14 cellular contexts compared by ENCODE assay signal in genomic region chr16:73610605-73611177, GRCh38.
A peak's percentile ranks its signal among the peaks of the same experiment; 100 is the strongest.
DNase-seq lines count a peak whose midpoint lies in the region; ATAC-seq, FAIRE-seq and TF ChIP-seq lines count a peak whose summit lies in the region.
"Had no signal": no experiment of that assay in that cellular context is flagged by ENCODE, and none has a peak within 500 bp of the region (broad histone marks: within the 10 kb centered on the region; RNA-seq: fewer than 3 reads in every experiment).

No MANE protein-coding gene starts in this region.

- no peak overlapping the region for H4K8ac ChIP-seq in H1 (ENCODE audit: extremely low read depth, insufficient read depth, low read length)
- H4K8ac ChIP-seq in trophoblast cell (ENCODE audit: low read depth, low read length), result no peak overlapping the region

- no peak overlapping the region for H3K23ac ChIP-seq in H1 (ENCODE audit: insufficient read length)
- no peak overlapping the region for H3K23ac ChIP-seq in trophoblast cell (ENCODE audit: low read length)

- no peak overlapping the region for H2BK20ac ChIP-seq in H1 (ENCODE audit: low read length)

- H3K4ac ChIP-seq in H1 (replicated peaks; ENCODE audit: insufficient read length, low read depth, low read length), result no peak overlapping the region
- H3K4ac ChIP-seq in trophoblast cell (ENCODE audit: low read depth, low read length), result no peak overlapping the region

- intact Hi-C loops in right cardiac atrium (cut with DNase I), result no loop called here

- no peak for TF ChIP-seq EP300 in H1 (IDR thresholded peaks at IDR 0.05; ENCODE audit: borderline replicate concordance in 1 of 2, low read depth in 2 of 2, low read length in 2 of 2)

- DNase-seq in NCI-H82 (lab: John Stamatoyannopoulos, UW) (peak; percentile 1), NCI-H82 treated with DMSO at 0.1 percent for 48 hours (lab: John Stamatoyannopoulos, UW; ENCODE audit: unreplicated experiment) (no peak), NCI-H1930 (lab: John Stamatoyannopoulos, UW) (peak; percentile 32 to 48), H1 (ENCODE audit: low read depth in 1 of 2, low spot score in 2 of 2) (no peak), trophoblast cell (no peak), RPMI8226 (no peak), NCI-H2196 (lab: John Stamatoyannopoulos, UW; ENCODE audit: unreplicated experiment) (no peak), right cardiac atrium (no peak)
- DNase-seq: ACHN; CD4-positive, alpha-beta memory T cell; MV-4-11; NCI-H748 treated with DMSO at 0.1 percent for 48 hours had no signal

- FAIRE-seq in H1 (lab: Jason Lieb, UNC), result peak; percentile 68
- FAIRE-seq: D721Med had no signal

- H2BK15ac ChIP-seq in H1 (ENCODE audit: low read length), result no peak overlapping the region

- H4K12ac ChIP-seq in trophoblast cell (ENCODE audit: low read depth, low read length), result no peak overlapping the region

- H3K4me1 ChIP-seq in H1 (replicated peaks in 1 of 4; ENCODE audit: control insufficient read depth in 3 of 4, insufficient read depth in 4 of 4, low read length in 3 of 4), result peaks cover 0 to 7% (median 3%) of the 10 kb centered on the region in 4 experiments; a peak in 2 of 7 replicates
- peaks cover 0 to 5% of the 10 kb centered on the region in 2 experiments for H3K4me1 ChIP-seq in trophoblast cell (ENCODE audit: control insufficient read depth in 1 of 2, insufficient read depth in 2 of 2, low read length in 2 of 2)
- H3K4me1 ChIP-seq in right cardiac atrium (ENCODE audit: control insufficient read depth, insufficient read depth, low read length), result no peaks in the 10 kb centered on the region

- POLR2A ChIA-PET in H1 (lab: Charles Lee; ENCODE audit: partially characterized antibody), result no interaction called here

- no peaks in the 10 kb centered on the region for H3K79me2 ChIP-seq in H1 (ENCODE audit: control insufficient read depth in 1 of 2, insufficient read depth in 2 of 2, low read length in 2 of 2)
- H3K79me2 ChIP-seq in trophoblast cell (ENCODE audit: control insufficient read depth, insufficient read depth, low read length, poor library complexity), result no peaks in the 10 kb centered on the region

- WGBS in H1 (ENCODE audit: extremely low coverage in 1 of 2, insufficient coverage in 1 of 2, insufficient read length in 1 of 2, insufficient replicate concordance in 2 of 2, low coverage in 1 of 2, low lambda C conversion rate in 2 of 2, missing lambda C conversion rate in 1 of 2), 2 experiments, result 86% methylated on average over 5 of the region's 5 CpGs; no CpG with 5 or more reads in 1 of the 2 experiments
- WGBS in trophoblast cell (ENCODE audit: extremely low coverage, insufficient coverage, insufficient read length), result no CpG with 5 or more reads among the region's 5 CpGs
- WGBS in right cardiac atrium, result 33% methylated on average over 5 of the region's 5 CpGs

- H2BK120ac ChIP-seq in H1 (replicated peaks; ENCODE audit: low read depth, low read length), result no peak overlapping the region
- no peak overlapping the region for H2BK120ac ChIP-seq in trophoblast cell (ENCODE audit: insufficient read depth, low read length, poor library complexity)

- TF ChIP-seq CTCF in H1 (IDR thresholded peaks at IDR 0.05; ENCODE audit: control extremely low read depth in 1 of 3, insufficient read depth in 1 of 3, low read depth in 1 of 3, low read length in 3 of 3), result no peak

- CTCF ChIA-PET in H1 (lab: Charles Lee; ENCODE audit: partially characterized antibody), result no interaction called here

- no peaks in the 10 kb centered on the region for H4K20me1 ChIP-seq in H1 (replicated peaks in 1 of 2; ENCODE audit: control insufficient read depth in 1 of 2, insufficient read depth in 2 of 2, low read length in 2 of 2)

- no peak overlapping the region for H3K9ac ChIP-seq in H1 (replicated peaks in 1 of 4; ENCODE audit: extremely low read depth in 1 of 4, low read depth in 3 of 4, low read length in 3 of 4)
- H3K9ac ChIP-seq in trophoblast cell (ENCODE audit: low read length), result no peak overlapping the region

- no peak overlapping the region for H4K5ac ChIP-seq in H1 (ENCODE audit: insufficient read length, low read depth, low read length)

- H3K36me3 ChIP-seq in H1 (ENCODE audit: control insufficient read depth in 2 of 4, insufficient read depth in 4 of 4, low read length in 3 of 4), result no peaks in the 10 kb centered on the region
- no peaks in the 10 kb centered on the region for H3K36me3 ChIP-seq in trophoblast cell (ENCODE audit: control insufficient read depth in 1 of 2, insufficient read depth in 2 of 2, low read length in 2 of 2)

- no peak overlapping the region for H2AFZ ChIP-seq in H1 (ENCODE audit: low read length)
- H2AFZ ChIP-seq in trophoblast cell (ENCODE audit: insufficient read depth, low read length, poor library complexity), result no peak overlapping the region

- TF ChIP-seq RAD21 in H1 (IDR thresholded peaks at IDR 0.05 in 1 of 2, conservative IDR thresholded peaks at IDR 0.05 in 1 of 2; ENCODE audit: low read depth in 2 of 2, low read length in 2 of 2), result no peak

- no peak for TF ChIP-seq POLR2A in H1 (IDR thresholded peaks at IDR 0.05; ENCODE audit: control extremely low read depth in 1 of 2, low read depth in 2 of 2, low read length in 2 of 2)

- no peak overlapping the region for H3K27ac ChIP-seq in H1 (ENCODE audit: low read depth, low read length)
- no peak overlapping the region for H3K27ac ChIP-seq in trophoblast cell (ENCODE audit: low read depth, low read length)
- H3K27ac ChIP-seq in right cardiac atrium (ENCODE audit: low read length), result no peak overlapping the region

- no peak for ATAC-seq in right cardiac atrium
- ATAC-seq: HCT116 had no signal

- no peak overlapping the region for H3K14ac ChIP-seq in H1 (ENCODE audit: insufficient read length)
- H3K14ac ChIP-seq in trophoblast cell (ENCODE audit: low read length), result no peak overlapping the region

- H2AK5ac ChIP-seq in H1 (ENCODE audit: low read depth, low read length) (no peak overlapping the region), trophoblast cell (ENCODE audit: low read length) (no peak overlapping the region)

- H4K91ac ChIP-seq in H1 (replicated peaks; ENCODE audit: insufficient read length, low read length) (no peak overlapping the region), trophoblast cell (ENCODE audit: low read depth, low read length) (peak overlapping the region; percentile 73)

- H3K27me3 ChIP-seq in H1 (replicated peaks in 1 of 4; ENCODE audit: control insufficient read depth in 3 of 4, extremely low read depth in 1 of 4, insufficient read depth in 3 of 4, low read length in 3 of 4) (no peaks in the 10 kb centered on the region), trophoblast cell (ENCODE audit: insufficient read depth, low read length) (no peaks in the 10 kb centered on the region), right cardiac atrium (ENCODE audit: control insufficient read depth, insufficient read depth) (no peaks in the 10 kb centered on the region)

- H2BK12ac ChIP-seq in H1 (ENCODE audit: low read depth, low read length) (no peak overlapping the region), trophoblast cell (ENCODE audit: low read length) (peak overlapping the region; percentile 40)

- no peak overlapping the region for H3K56ac ChIP-seq in H1 (replicated peaks; ENCODE audit: insufficient read length, low read depth, low read length)

- H3K4me2 ChIP-seq in H1 (ENCODE audit: insufficient read depth in 1 of 2, low read depth in 2 of 2, low read length in 2 of 2) (no peak overlapping the region), trophoblast cell (ENCODE audit: low read length) (no peak overlapping the region)

- H3K23me2 ChIP-seq in H1 (ENCODE audit: low read depth, low read length), result no peaks in the 10 kb centered on the region

- H3K18ac ChIP-seq in H1 (ENCODE audit: extremely low read depth, low read length) (no peak overlapping the region), trophoblast cell (ENCODE audit: low read length) (no peak overlapping the region)

- no peak overlapping the region for H2BK5ac ChIP-seq in H1 (ENCODE audit: low read depth, low read length)
- H2BK5ac ChIP-seq in trophoblast cell (ENCODE audit: low read depth, low read length, poor library complexity), result no peak overlapping the region

- H3K9me3 ChIP-seq in H1 (ENCODE audit: insufficient read depth in 2 of 2, low read depth in 1 of 2, low read length in 1 of 2) (no peaks in the 10 kb centered on the region), trophoblast cell (ENCODE audit: insufficient read depth, low read depth, low read length) (no peaks in the 10 kb centered on the region), right cardiac atrium (ENCODE audit: control insufficient read depth, low read length) (no peaks in the 10 kb centered on the region)

- no peak overlapping the region for H3K4me3 ChIP-seq in H1 (ENCODE audit: extremely low read depth in 1 of 4, insufficient read depth in 2 of 4, low read depth in 3 of 4, low read length in 4 of 4)
- no peak overlapping the region for H3K4me3 ChIP-seq in trophoblast cell (ENCODE audit: low read depth, low read length)
- H3K4me3 ChIP-seq in right cardiac atrium (ENCODE audit: low read length), result no peak overlapping the region

- no peaks in the 10 kb centered on the region for H3K79me1 ChIP-seq in H1 (ENCODE audit: low read depth, low read length)
- H3K79me1 ChIP-seq in trophoblast cell (ENCODE audit: low read length), result peaks cover 4% of the 10 kb centered on the region

TF ChIP-seq in H1, 55 proteins besides CTCF, POLR2A, EP300 and RAD21 (continues in another document):
- no peak for TF ChIP-seq SIX5 (IDR thresholded peaks at IDR 0.05; ENCODE audit: low read depth, low read length)

Comparison
In these comparisons a context has a peak if more than half of its experiments do, and no peak if none do; other contexts are left out.
1. DNase-seq: peak in NCI-H82 (single experiment) and NCI-H1930 (2 of 2); none in NCI-H82 treated with DMSO at 0.1 percent for 48 hours (single experiment), H1 (0 of 2), trophoblast cell (0 of 2), RPMI8226 (single experiment), NCI-H2196 (single experiment) and right cardiac atrium (0 of 3).